ENCODE assay signal across 10 cellular contexts in the genomic region with DNA sequence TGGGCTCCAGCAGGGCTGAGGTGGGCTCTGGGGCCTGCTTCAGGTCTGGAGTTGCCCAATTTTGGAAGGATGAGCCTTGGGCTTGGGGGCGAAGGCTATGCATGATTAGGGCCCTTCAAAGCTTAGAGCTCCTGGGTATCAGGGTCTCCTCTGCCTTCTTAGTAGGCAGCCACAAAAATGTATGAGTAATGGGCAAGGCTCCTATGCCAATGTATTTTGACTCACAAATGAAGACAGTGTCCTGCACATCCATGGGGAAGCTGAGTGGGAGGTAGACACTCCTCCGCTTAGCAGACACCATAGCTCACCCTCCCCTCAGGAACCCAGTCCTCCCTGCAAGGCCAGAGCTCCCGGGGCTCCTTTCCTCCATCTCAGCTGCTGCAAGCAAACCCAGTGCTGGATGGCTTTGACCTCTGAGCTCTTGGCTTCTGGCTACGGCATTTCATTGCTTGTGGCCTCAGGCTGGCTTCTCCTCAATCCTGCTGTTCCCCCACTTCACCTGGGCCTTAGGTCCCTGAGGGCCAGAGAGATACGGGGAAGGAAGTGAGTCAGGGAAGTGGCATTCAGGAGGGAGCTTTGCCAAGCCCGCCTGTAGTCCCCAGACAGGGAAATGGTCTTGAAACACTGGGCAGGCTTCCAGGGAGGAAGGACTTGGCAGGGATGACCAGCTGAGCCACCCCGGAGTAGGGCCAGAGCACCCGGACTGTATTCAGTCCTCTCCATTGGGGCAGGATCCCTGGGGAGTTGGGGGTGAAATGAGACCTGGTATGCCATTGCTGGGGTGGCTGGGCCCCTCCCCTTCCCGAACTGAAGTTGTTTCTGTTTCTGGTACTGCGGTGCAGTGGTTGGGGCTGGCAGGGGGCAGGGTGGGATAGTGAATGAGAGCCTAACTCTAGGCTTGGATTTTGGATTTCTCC. TPM values are rescaled to one million over a fixed set of nuclear protein-coding genes. Genes with fewer than 3 reads are reported as not detected.
DNase-seq lines count a peak whose midpoint lies in the region; ATAC-seq and TF ChIP-seq lines count a peak whose summit lies in the region.
"Had no signal": no experiment of that assay in that cellular context is flagged by ENCODE, and none has a peak within 500 bp of the region (broad histone marks: within the 10 kb centered on the region; RNA-seq: fewer than 3 reads in every experiment).

No MANE protein-coding gene starts in this region.

- H3K27ac ChIP-seq in gastroesophageal sphincter = peak overlapping the region in 1 of 4 donors; percentile 32
- H3K27ac ChIP-seq: KMS-11 had no signal

- TF ChIP-seq POLR2A in gastroesophageal sphincter (IDR thresholded peaks at IDR 0.05) = no peak

- in situ Hi-C loops in SK-MEL-5 (cut with HindIII; ENCODE audit: low pct_unique_long_range_greater_than_20kb, low sequenced_read_pairs) = no loop called here

- no peak overlapping the region for H3K4me3 ChIP-seq in gastroesophageal sphincter

- TF ChIP-seq EP300 in gastroesophageal sphincter (IDR thresholded peaks at IDR 0.05) = no peak

- no peak overlapping the region for H3K27ac Mint-ChIP-seq in glutamatergic neuron (ENCODE audit: unreplicated experiment)
- H3K27ac Mint-ChIP-seq: naive B cell had no signal

- H3K4me3 Mint-ChIP-seq in glutamatergic neuron (ENCODE audit: unreplicated experiment) = no peak overlapping the region
- H3K4me3 Mint-ChIP-seq: naive B cell had no signal

- no peaks in the 10 kb centered on the region for H3K36me3 ChIP-seq in gastroesophageal sphincter

- peaks cover 3% of the 10 kb centered on the region for H3K9me3 Mint-ChIP-seq in glutamatergic neuron (ENCODE audit: unreplicated experiment)

- H3K27me3 Mint-ChIP-seq in glutamatergic neuron (ENCODE audit: unreplicated experiment) = peaks cover 15% of the 10 kb centered on the region

- DNase-seq in GF-D8 (lab: John Stamatoyannopoulos, UW) = peak; percentile 49
- peak; percentile 52 for DNase-seq in SK-MEL-5 (ENCODE audit: low read depth, low spot score)
- peak; percentile 86 for DNase-seq in pulmonary artery endothelial cell (ENCODE audit: low read depth, low spot score)
- DNase-seq in glutamatergic neuron = no peak
- DNase-seq: naive B cell had no signal

- TF ChIP-seq CTCF in gastroesophageal sphincter (IDR thresholded peaks at IDR 0.05) = no peak
- no peak for TF ChIP-seq CTCF in glutamatergic neuron (IDR thresholded peaks at IDR 0.05; ENCODE audit: partially characterized antibody, unreplicated experiment)

- H3K9me3 ChIP-seq in gastroesophageal sphincter = no peaks in the 10 kb centered on the region

- ATAC-seq in gastroesophageal sphincter (peak; percentile 79), GM18502 (IDR thresholded peaks at IDR 0.05; ENCODE audit: poor library complexity, unreplicated experiment) (no peak), HG02623 (IDR thresholded peaks at IDR 0.05; ENCODE audit: unreplicated experiment) (no peak), HG03097 (IDR thresholded peaks at IDR 0.05; ENCODE audit: low FRiP score, unreplicated experiment) (no peak)

- H3K4me1 ChIP-seq in gastroesophageal sphincter = peaks cover 0 to 45% (median 24%) of the 10 kb centered on the region in 3 donors

- no peaks in the 10 kb centered on the region for H3K36me3 Mint-ChIP-seq in glutamatergic neuron (ENCODE audit: unreplicated experiment)

- 0 to 17% methylated on average over 2 to 5 of the region's 10 CpGs for WGBS in gastroesophageal sphincter (ENCODE audit: low coverage in 1 of 2), 2 donors

- peaks cover 2% of the 10 kb centered on the region for H3K4me1 Mint-ChIP-seq in glutamatergic neuron (ENCODE audit: low read depth, unreplicated experiment)
- H3K4me1 Mint-ChIP-seq: naive B cell had no signal

- H3K27me3 ChIP-seq in gastroesophageal sphincter = peaks cover 42% of the 10 kb centered on the region

RNA-seq across cellular contexts. Expression of a gene that starts 4.4 kb away (rescaled TPM):
- total RNA-seq in SK-MEL-5 (2014; rRNA removed; shearing (Covaris generic)) = not detected in 2 replicates
- 0.01 and 0.06 TPM in 2 replicates for polyA plus RNA-seq in SK-MEL-5 (2015; cell fraction: cytosol; rRNA removed)
- polyA plus RNA-seq in SK-MEL-5 (2015; cell fraction: nucleus; rRNA removed) = 0.07 and 5.5 TPM in 2 replicates
- total RNA-seq in gastroesophageal sphincter = 10 to 100 TPM in 1 of 4 donors, 1 to 10 TPM in 3; 2.0 to 18.7 (median 5.1) TPM
- 2.4 and 3.6 TPM in 2 replicates for total RNA-seq in pulmonary artery endothelial cell
- not detected for total RNA-seq in glutamatergic neuron (ENCODE audit: unreplicated experiment)
